In the genomic region with DNA sequence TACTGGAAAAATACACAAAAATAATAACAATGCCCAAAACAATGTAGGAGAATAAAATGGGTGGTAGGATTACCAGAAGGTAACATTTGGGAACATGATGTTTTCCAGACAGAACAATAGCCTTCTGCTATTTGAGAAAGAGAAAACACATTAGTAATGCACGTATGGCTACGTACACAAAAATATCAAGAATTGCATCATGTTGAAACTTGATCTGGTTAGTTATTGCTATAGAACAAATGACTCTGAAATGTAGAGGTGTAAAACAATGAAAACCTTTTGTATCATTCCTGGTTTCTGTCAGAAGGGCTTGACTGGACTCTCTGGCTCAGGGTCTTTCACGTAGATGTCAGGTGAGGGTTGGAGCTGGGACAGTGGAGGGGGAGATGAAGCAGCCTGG, we compare ENCODE assay signal across 22 cellular contexts.
DNase-seq lines count a peak whose midpoint lies in the region; ATAC-seq and TF ChIP-seq lines count a peak whose summit lies in the region.
"Had no signal": no experiment of that assay in that cellular context is flagged by ENCODE, and none has a peak within 500 bp of the region (broad histone marks: within the 10 kb centered on the region; RNA-seq: fewer than 3 reads in every experiment).

No MANE protein-coding gene starts in this region.

- no peak for TF ChIP-seq POLR2A in adrenal gland (IDR thresholded peaks at IDR 0.05)

- no peaks in the 10 kb centered on the region for H3K36me3 Mint-ChIP-seq in endothelial cell (ENCODE audit: low read depth, unreplicated experiment)
- H3K36me3 Mint-ChIP-seq: activated naive CD8-positive, alpha-beta T cell treated with anti-CD3 and anti-CD28 coated beads for 36 hours; naive thymus-derived CD4-positive, alpha-beta T cell had no signal

- no peak for TF ChIP-seq CTCF in endothelial cell (IDR thresholded peaks at IDR 0.05; ENCODE audit: unreplicated experiment)
- no peak for TF ChIP-seq CTCF in adrenal gland (IDR thresholded peaks at IDR 0.05)

- H3K27me3 Mint-ChIP-seq in endothelial cell (ENCODE audit: unreplicated experiment), result no peaks in the 10 kb centered on the region
- H3K27me3 Mint-ChIP-seq: activated naive CD8-positive, alpha-beta T cell treated with anti-CD3 and anti-CD28 coated beads for 36 hours; naive thymus-derived CD4-positive, alpha-beta T cell had no signal

- 71 to 90% (median 79%) methylated on average over 3 of the region's 3 CpGs for WGBS in adrenal gland, 4 donors

- H3K27ac ChIP-seq in adrenal gland, result no peak overlapping the region
- H3K27ac ChIP-seq: ovary, stomach, tibial nerve had no signal

- no peaks in the 10 kb centered on the region for H3K4me1 ChIP-seq in adrenal gland (replicated peaks in 1 of 2)
- H3K4me1 ChIP-seq: BE2C, stomach, tibial nerve had no signal

- H3K9me3 Mint-ChIP-seq in endothelial cell (ENCODE audit: unreplicated experiment), result no peaks in the 10 kb centered on the region
- H3K9me3 Mint-ChIP-seq: activated T-helper 2 cell treated with anti-CD3 and anti-CD28 coated beads, Interferon-gamma antibody, Interleukin-2, Interleukin-4, amounts not matched to agents 10 μg/mL and 5 μg/mL and 100 μg/mL, durations not matched to agents 14 hours and 24 hours and 36 hours had no signal

- intact Hi-C loops in adrenal gland (cut with DNase I), result no loop called here

- H3K4me3 ChIP-seq in adrenal gland, result no peak overlapping the region
- H3K4me3 ChIP-seq: ovary, stomach, tibial nerve had no signal

- no peak overlapping the region for H3K27ac Mint-ChIP-seq in endothelial cell (ENCODE audit: unreplicated experiment)
- H3K27ac Mint-ChIP-seq: activated naive CD8-positive, alpha-beta T cell treated with anti-CD3 and anti-CD28 coated beads for 36 hours; activated T-helper 2 cell treated with anti-CD3 and anti-CD28 coated beads, Interferon-gamma antibody, Interleukin-2, Interleukin-4, amounts not matched to agents 10 μg/mL and 5 μg/mL and 100 μg/mL, durations not matched to agents 14 hours and 24 hours and 36 hours; naive thymus-derived CD4-positive, alpha-beta T cell; T-helper 2 cell treated with Interferon-gamma antibody and Interleukin-4, amounts not matched to agents 5 μg/mL and 100 μg/mL, for 36 hours had no signal

- DNase-seq in NCI-H748 (lab: John Stamatoyannopoulos, UW; ENCODE audit: unreplicated experiment), result peak; percentile 16
- DNase-seq in NCI-H748 treated with DMSO at 0.1 percent for 48 hours (lab: John Stamatoyannopoulos, UW), result no peak
- DNase-seq in NCI-H345 (lab: John Stamatoyannopoulos, UW), result peak; percentile 44
- DNase-seq in endothelial cell (ENCODE audit: low spot score), result no peak
- no peak for DNase-seq in hepatic stellate cell (ENCODE audit: low spot score)
- no peak for DNase-seq in adrenal gland
- no peak for DNase-seq in SKM-1 treated with dmso at 0.1 percent for 144 hours (lab: John Stamatoyannopoulos, UW; ENCODE audit: unreplicated experiment)
- DNase-seq: activated CD4-positive, alpha-beta T cell treated with anti-CD3 and anti-CD28 coated beads, Interleukin-2, amount 50 U/mL, for 1 hour; activated naive CD8-positive, alpha-beta T cell treated with anti-CD3 and anti-CD28 coated beads for 36 hours; BE2C; effector memory CD4-positive, alpha-beta T cell; left cardiac atrium; naive thymus-derived CD4-positive, alpha-beta T cell; NCI-H226; ovary; SK-N-SH; stimulated activated CD4-positive, alpha-beta T cell treated with anti-CD3 and anti-CD28 coated beads, Interleukin-12 subunit alpha, Interleukin-12 subunit beta, amount 100 ng/mL, for 4 hours; stomach had no signal

- peaks cover 11% of the 10 kb centered on the region for H3K4me1 Mint-ChIP-seq in endothelial cell (ENCODE audit: unreplicated experiment)
- H3K4me1 Mint-ChIP-seq: activated naive CD8-positive, alpha-beta T cell treated with anti-CD3 and anti-CD28 coated beads for 36 hours; naive thymus-derived CD4-positive, alpha-beta T cell had no signal

- peak overlapping the region; percentile 13 for H3K4me3 Mint-ChIP-seq in endothelial cell (ENCODE audit: unreplicated experiment)
- H3K4me3 Mint-ChIP-seq: activated naive CD8-positive, alpha-beta T cell treated with anti-CD3 and anti-CD28 coated beads for 36 hours; naive thymus-derived CD4-positive, alpha-beta T cell; T-helper 2 cell treated with Interferon-gamma antibody and Interleukin-4, amounts not matched to agents 5 μg/mL and 100 μg/mL, for 36 hours had no signal

- no peak for ATAC-seq in GM21526 (IDR thresholded peaks at IDR 0.05; ENCODE audit: low FRiP score, unreplicated experiment)
- ATAC-seq: left cardiac atrium; naive thymus-derived CD4-positive, alpha-beta T cell had no signal

- no peaks in the 10 kb centered on the region for H3K27me3 ChIP-seq in adrenal gland
- H3K27me3 ChIP-seq: BE2C, ovary, stomach, tibial nerve had no signal

- no peaks in the 10 kb centered on the region for H3K36me3 ChIP-seq in adrenal gland (replicated peaks in 1 of 2)
- H3K36me3 ChIP-seq: BE2C, ovary, stomach, tibial nerve had no signal

- peaks cover 0 to 4% (median 0%) of the 10 kb centered on the region in 3 donors for H3K9me3 ChIP-seq in adrenal gland (replicated peaks in 1 of 3)
- H3K9me3 ChIP-seq: BE2C, ovary, SK-N-SH, stomach, tibial nerve had no signal

Comparison
In these comparisons a context has a peak if more than half of its experiments do, and no peak if none do; other contexts are left out.
1. DNase-seq: peak in NCI-H748 (single experiment) and NCI-H345 (single experiment); none in NCI-H748 treated with DMSO at 0.1 percent for 48 hours (single experiment), endothelial cell (single experiment), hepatic stellate cell (single experiment), adrenal gland (0 of 7) and SKM-1 treated with dmso at 0.1 percent for 144 hours (single experiment).